In the genomic region with DNA sequence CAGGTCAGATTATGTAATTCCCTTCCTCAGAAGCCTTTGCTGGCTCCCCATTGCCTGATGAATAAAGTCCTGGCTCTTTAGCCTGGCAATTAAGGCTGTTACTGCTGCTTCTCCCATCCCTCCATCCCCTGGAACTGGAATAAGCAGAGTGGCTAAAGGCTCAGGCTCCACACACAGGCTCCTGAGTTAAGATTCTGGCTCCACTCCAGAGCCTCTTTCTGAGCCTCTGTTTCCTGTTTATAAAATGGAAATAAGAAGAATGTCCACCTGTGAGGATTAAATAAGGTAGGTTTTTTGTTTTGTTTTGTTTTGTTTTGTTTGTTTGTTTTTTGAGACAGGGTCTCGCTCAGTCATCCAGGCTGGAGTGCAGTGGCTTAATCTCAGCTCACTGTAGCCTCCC, we compare ENCODE assay signal across 23 cellular contexts. TPM values are rescaled to one million over a fixed set of nuclear protein-coding genes. Genes with fewer than 3 reads are reported as not detected.
DNase-seq lines count a peak whose midpoint lies in the region; ATAC-seq and TF ChIP-seq lines count a peak whose summit lies in the region.
"Had no signal": no experiment of that assay in that cellular context is flagged by ENCODE, and none has a peak within 500 bp of the region (broad histone marks: within the 10 kb centered on the region; RNA-seq: fewer than 3 reads in every experiment).

No MANE protein-coding gene starts in this region.

- H2AFZ ChIP-seq in mammary epithelial cell (ENCODE audit: low read depth, low read length), result no peak overlapping the region

- H3K36me3 Mint-ChIP-seq in MCF 10A (ENCODE audit: insufficient read depth, unreplicated experiment), result no peaks in the 10 kb centered on the region
- peaks cover 15% of the 10 kb centered on the region for H3K36me3 Mint-ChIP-seq in effector memory CD8-positive, alpha-beta T cell (ENCODE audit: insufficient read depth)

- H3K4me3 ChIP-seq in mammary epithelial cell (replicated peaks in 1 of 3; ENCODE audit: insufficient read depth in 1 of 3, low read depth in 2 of 3, low read length in 3 of 3), result no peak overlapping the region
- H3K4me3 ChIP-seq in stomach, result no peak overlapping the region
- H3K4me3 ChIP-seq: cardiac muscle cell, esophagus muscularis mucosa, gastroesophageal sphincter, MG63, skin epidermis had no signal

- TF ChIP-seq POLR2A in stomach (IDR thresholded peaks at IDR 0.05), result no peak

- WGBS in mammary epithelial cell (ENCODE audit: low coverage, missing lambda C conversion rate), result 100% methylated on average over 1 of the region's 1 CpG
- 90 to 100% (median 93%) methylated on average over 1 of the region's 1 CpG for WGBS in stomach, 5 donors

- H3K27me3 ChIP-seq in mammary epithelial cell (ENCODE audit: insufficient read depth, low read length), result no peaks in the 10 kb centered on the region
- no peaks in the 10 kb centered on the region for H3K27me3 ChIP-seq in stomach
- H3K27me3 ChIP-seq: cardiac muscle cell, esophagus muscularis mucosa, gastroesophageal sphincter, MG63 had no signal

- no peaks in the 10 kb centered on the region for H3K36me3 ChIP-seq in mammary epithelial cell (ENCODE audit: insufficient read depth, low read length)
- H3K36me3 ChIP-seq in stomach, result no peaks in the 10 kb centered on the region
- H3K36me3 ChIP-seq: cardiac muscle cell, esophagus muscularis mucosa, gastroesophageal sphincter, MG63 had no signal

- H3K4me2 ChIP-seq in mammary epithelial cell (ENCODE audit: insufficient read depth, low read depth, low read length), result no peak overlapping the region

- peak overlapping the region; percentile 31 for H3K27ac Mint-ChIP-seq in MCF 10A (ENCODE audit: low read depth, unreplicated experiment)
- peak overlapping the region; percentile 98 to 100 for H3K27ac Mint-ChIP-seq in effector memory CD8-positive, alpha-beta T cell

- H3K9me3 ChIP-seq in mammary epithelial cell (replicated peaks; ENCODE audit: insufficient read depth, low read length) (peaks cover 5% of the 10 kb centered on the region), stomach (peaks cover 0 to 16% (median 5%) of the 10 kb centered on the region in 4 donors)
- H3K9me3 ChIP-seq: MG63 had no signal

- H3K27me3 Mint-ChIP-seq in MCF 10A (ENCODE audit: insufficient read depth, unreplicated experiment), result no peaks in the 10 kb centered on the region
- H3K27me3 Mint-ChIP-seq in effector memory CD8-positive, alpha-beta T cell, result no peaks in the 10 kb centered on the region

- H4K20me1 ChIP-seq in mammary epithelial cell (ENCODE audit: insufficient read depth, low read length), result no peaks in the 10 kb centered on the region

- dilution Hi-C loops in mammary epithelial cell (cut with HindIII; ENCODE audit: low sequenced_read_pairs), result no loop called here

- no peak for ATAC-seq in effector memory CD8-positive, alpha-beta T cell (replicated peaks)
- ATAC-seq: activated T-cell treated with anti-CD3 and anti-CD28 coated beads, Interleukin-2, amount 50 U/mL, for 4 hours; gastroesophageal sphincter; SK-N-SH treated with all-trans-retinoic acid at 6 μM for 48 hours had no signal

- BruUV-seq in MCF 10A (replicated peaks; lab: Mats Ljungman, UMichigan) (no TSS peak), mammary epithelial cell (replicated peaks; lab: Mats Ljungman, UMichigan) (no TSS peak)

- intact Hi-C loops in MCF 10A (cut with micrococcal nuclease) (no loop called here), mammary epithelial cell (cut with micrococcal nuclease) (no loop called here), stomach (cut with DNase I; ENCODE audit: low total_unique reads) (no loop called here)

- no peak overlapping the region for H3K4me3 Mint-ChIP-seq in MCF 10A (ENCODE audit: unreplicated experiment)
- peak overlapping the region; percentile 64 to 77 for H3K4me3 Mint-ChIP-seq in effector memory CD8-positive, alpha-beta T cell
- H3K4me3 Mint-ChIP-seq: activated T-cell treated with anti-CD3 and anti-CD28 coated beads, Interleukin-2, amount 50 U/mL, for 4 hours; neural crest cell had no signal

- no peak for TF ChIP-seq EP300 in stomach (IDR thresholded peaks at IDR 0.05)

- CTCF ChIA-PET in MCF 10A (lab: Yijun Ruan, JAX) (interaction anchor here (0.6 to 1.4 kb wide), 2 partner anchors 9 to 20 kb away, joined by 3 to 8 read pairs; no protein-coding TSS in a partner anchor), mammary epithelial cell (lab: Charles Lee; ENCODE audit: low non-redundant PET) (no interaction called here)

- DNase-seq in DMS153 (lab: John Stamatoyannopoulos, UW) (peak; percentile 11), DMS153 treated with DMSO at 0.1 percent for 48 hours (lab: John Stamatoyannopoulos, UW; ENCODE audit: unreplicated experiment) (no peak), MCF 10A (ENCODE audit: unreplicated experiment) (no peak), mammary epithelial cell (no peak), stomach (no peak), pons (ENCODE audit: low spot score) (no peak)
- no peak for DNase-seq in effector memory CD8-positive, alpha-beta T cell
- DNase-seq in activated effector memory CD4-positive, alpha-beta T cell treated with anti-CD3 and anti-CD28 coated beads, Interleukin-2, amount 50 U/mL, for 16 hours, result no peak
- DNase-seq: activated CD4-positive, alpha-beta T cell treated with anti-CD3 and anti-CD28 coated beads for 4 hours; activated T-cell treated with anti-CD3 and anti-CD28 coated beads, Interleukin-2, amount 50 U/mL, for 4 hours; DMS79 treated with DMSO at 0.1 percent for 48 hours; mesendoderm; MG63; NCI-H1436; NCI-H226; stimulated activated CD4-positive, alpha-beta T cell treated with anti-CD3 and anti-CD28 coated beads, Interleukin-2, amount 100 ng/mL, for 48 hours had no signal

- H3K4me1 ChIP-seq in mammary epithelial cell (ENCODE audit: insufficient read depth, low read length), result peaks cover 10% of the 10 kb centered on the region
- peaks cover 26 to 78% (median 40%) of the 10 kb centered on the region in 4 donors for H3K4me1 ChIP-seq in stomach

- in situ Hi-C loops in mammary epithelial cell (cut with MboI; ENCODE audit: low sequenced_read_pairs in 2 of 2), result no loop called here

- H3K9me3 Mint-ChIP-seq in MCF 10A (ENCODE audit: unreplicated experiment), result no peaks in the 10 kb centered on the region
- no peaks in the 10 kb centered on the region for H3K9me3 Mint-ChIP-seq in effector memory CD8-positive, alpha-beta T cell
- H3K9me3 Mint-ChIP-seq: activated T-cell treated with anti-CD3 and anti-CD28 coated beads, Interleukin-2, amount 50 U/mL, for 4 hours; neural crest cell had no signal

- peaks cover 40% of the 10 kb centered on the region for H3K4me1 Mint-ChIP-seq in MCF 10A (ENCODE audit: insufficient read depth, unreplicated experiment)
- H3K4me1 Mint-ChIP-seq in effector memory CD8-positive, alpha-beta T cell (ENCODE audit: low read depth in 2 of 2), result peaks cover 64 to 66% of the 10 kb centered on the region in 2 donors

- POLR2A ChIA-PET in MCF 10A (lab: Yijun Ruan, JAX), result interaction anchor here (1.6 to 12.3 kb wide), 2 partner anchors 16 to 47 kb away, joined by 4 to 329 read pairs; a partner anchor contains a TSS

- H3K9ac ChIP-seq in mammary epithelial cell (ENCODE audit: insufficient read depth, low read length), result no peak overlapping the region

- TF ChIP-seq CTCF in MCF 10A (IDR thresholded peaks at IDR 0.05; ENCODE audit: unreplicated experiment) (no peak), mammary epithelial cell (conservative IDR thresholded peaks at IDR 0.05 in 1 of 2, IDR thresholded peaks at IDR 0.05 in 1 of 2; ENCODE audit: extremely low read depth in 1 of 2, insufficient read depth in 1 of 2, low read depth in 1 of 2, low read length in 2 of 2) (no peak), stomach (IDR thresholded peaks at IDR 0.05) (no peak)

- H3K27ac ChIP-seq in mammary epithelial cell (ENCODE audit: insufficient read depth, low read depth, low read length) (no peak overlapping the region), stomach (peak overlapping the region; percentile 0 to 90 (median 86))
- H3K27ac ChIP-seq: 22Rv1, cardiac muscle cell, esophagus muscularis mucosa had no signal

- no peaks in the 10 kb centered on the region for H3K79me2 ChIP-seq in mammary epithelial cell (ENCODE audit: insufficient read depth, low read length)

RNA-seq across cellular contexts. Expression of a gene that starts 50.0 kb away (rescaled TPM):
- total RNA-seq in MCF 10A (2022) (107 and 162 TPM in 2 replicates), mammary epithelial cell (100 to 1,000 TPM in 1 of 2 donors, 10 to 100 TPM in 1; 26.3 to 213 TPM), stomach (100 to 1,000 TPM in 3 of 5 donors, 10 to 100 TPM in 2; 49.1 to 189 (median 109) TPM)
- polyA plus RNA-seq in mammary epithelial cell (35.6 TPM), stomach (10 to 100 TPM; 43.7 to 89.2 (median 44.0) TPM)
- polyA minus RNA-seq in mammary epithelial cell, result 68.7 TPM
